13 cellular contexts compared by ENCODE assay signal in genomic region chr2:159084395-159085370, GRCh38.
A peak's percentile ranks its signal among the peaks of the same experiment; 100 is the strongest.
DNase-seq lines count a peak whose midpoint lies in the region; ATAC-seq and TF ChIP-seq lines count a peak whose summit lies in the region.
"Had no signal": no experiment of that assay in that cellular context is flagged by ENCODE, and none has a peak within 500 bp of the region (broad histone marks: within the 10 kb centered on the region; RNA-seq: fewer than 3 reads in every experiment).

No MANE protein-coding gene starts in this region.

- no peak overlapping the region for H3K4me3 ChIP-seq in heart left ventricle
- no peak overlapping the region for H3K4me3 ChIP-seq in fibroblast of the aortic adventitia (ENCODE audit: low read depth, low read length)
- H3K4me3 ChIP-seq in ovary: no peak overlapping the region

- intact Hi-C loops in heart left ventricle (cut with DNase I): no loop called here
- intact Hi-C loops in cardiac septum (cut with DNase I): no loop called here
- intact Hi-C loops in ovary (cut with DNase I): no loop called here

- no peaks in the 10 kb centered on the region for H3K36me3 Mint-ChIP-seq in activated naive CD4-positive, alpha-beta T cell treated with anti-CD3 and anti-CD28 coated beads, Interleukin-2, amount 50 U/mL, for 72 hours
- H3K36me3 Mint-ChIP-seq: natural killer cell; stimulated activated effector memory CD8-positive, alpha-beta T cell treated with anti-CD3 and anti-CD28 coated beads, Interleukin-12 subunit alpha, Interleukin-12 subunit beta, amount 100 ng/mL, for 72 hours had no signal

- H3K9me3 ChIP-seq in heart left ventricle: no peaks in the 10 kb centered on the region
- H3K9me3 ChIP-seq in ovary: no peaks in the 10 kb centered on the region

- no peak overlapping the region for H3K27ac Mint-ChIP-seq in activated naive CD4-positive, alpha-beta T cell treated with anti-CD3 and anti-CD28 coated beads, Interleukin-2, amount 50 U/mL, for 72 hours
- H3K27ac Mint-ChIP-seq: natural killer cell; stimulated activated effector memory CD8-positive, alpha-beta T cell treated with anti-CD3 and anti-CD28 coated beads, Interleukin-12 subunit alpha, Interleukin-12 subunit beta, amount 100 ng/mL, for 72 hours had no signal

- DNase-seq in heart left ventricle: no peak
- no peak for DNase-seq in cardiac septum (ENCODE audit: low spot score)
- peak; percentile 40 for DNase-seq in fibroblast of the aortic adventitia (ENCODE audit: low read depth)
- peak in 3 of 5 donors; percentile 41 to 50 (median 47) for DNase-seq in ovary
- DNase-seq in activated T-cell treated with anti-CD3 and anti-CD28 coated beads for 4 hours: no peak
- DNase-seq in activated naive CD4-positive, alpha-beta T cell treated with anti-CD3 and anti-CD28 coated beads, Interleukin-2, amount 50 U/mL, for 72 hours (ENCODE audit: low spot score in 2 of 2): no peak
- DNase-seq: 8988T, natural killer cell, NCI-H2227 treated with DMSO at 0.1 percent for 48 hours had no signal

- no peak for TF ChIP-seq CTCF in heart left ventricle (IDR thresholded peaks at IDR 0.05)
- no peak for TF ChIP-seq CTCF in fibroblast of the aortic adventitia (IDR thresholded peaks at IDR 0.05; ENCODE audit: insufficient read depth, low read length)
- no peak for TF ChIP-seq CTCF in ovary (IDR thresholded peaks at IDR 0.05)

- H3K27me3 ChIP-seq in heart left ventricle (no peaks in the 10 kb centered on the region), ovary (no peaks in the 10 kb centered on the region)

- ATAC-seq in heart left ventricle (peak; percentile 7 to 55 (median 43)), GM18907 (IDR thresholded peaks at IDR 0.05; ENCODE audit: unreplicated experiment) (no peak), HG03139 (IDR thresholded peaks at IDR 0.05; ENCODE audit: unreplicated experiment) (no peak)
- ATAC-seq in activated naive CD4-positive, alpha-beta T cell treated with anti-CD3 and anti-CD28 coated beads, Interleukin-2, amount 50 U/mL, for 72 hours: no peak
- ATAC-seq: HCT116; natural killer cell; stimulated activated effector memory CD8-positive, alpha-beta T cell treated with anti-CD3 and anti-CD28 coated beads, Interleukin-12 subunit alpha, Interleukin-12 subunit beta, amount 100 ng/mL, for 72 hours had no signal

- TF ChIP-seq EP300 in ovary (IDR thresholded peaks at IDR 0.05): no peak

- no peaks in the 10 kb centered on the region for H3K9me3 Mint-ChIP-seq in activated naive CD4-positive, alpha-beta T cell treated with anti-CD3 and anti-CD28 coated beads, Interleukin-2, amount 50 U/mL, for 72 hours
- H3K9me3 Mint-ChIP-seq: natural killer cell; stimulated activated effector memory CD8-positive, alpha-beta T cell treated with anti-CD3 and anti-CD28 coated beads, Interleukin-12 subunit alpha, Interleukin-12 subunit beta, amount 100 ng/mL, for 72 hours had no signal

- H3K36me3 ChIP-seq in heart left ventricle (no peaks in the 10 kb centered on the region), ovary (no peaks in the 10 kb centered on the region)

- TF ChIP-seq POLR2A in heart left ventricle (IDR thresholded peaks at IDR 0.05): no peak
- no peak for TF ChIP-seq POLR2A in ovary (IDR thresholded peaks at IDR 0.05)

- whole genome bisulfite sequencing in heart left ventricle, 4 donors: 27 to 46% (median 41%) methylated on average over 7 of the region's 7 CpGs
- 17 to 19% (median 18%) methylated on average over 7 of the region's 7 CpGs for WGBS in ovary, 3 donors

- peak overlapping the region; percentile 35 to 85 (median 70) for H3K27ac ChIP-seq in heart left ventricle
- H3K27ac ChIP-seq in ovary: peak overlapping the region in 1 of 2 donors; percentile 28

- H3K4me1 ChIP-seq in heart left ventricle: peaks cover 17 to 97% (median 69%) of the 10 kb centered on the region in 12 donors
- H3K4me1 ChIP-seq in ovary (ENCODE audit: insufficient read depth): peaks cover 29% of the 10 kb centered on the region

Comparison
In these comparisons a context has a peak if more than half of its experiments do, and no peak if none do; other contexts are left out.
1. ATAC-seq: peak in heart left ventricle (4 of 4); none in GM18907 (single experiment), activated naive CD4-positive, alpha-beta T cell treated with anti-CD3 and anti-CD28 coated beads, Interleukin-2, amount 50 U/mL, for 72 hours (0 of 2) and HG03139 (single experiment).
2. DNase-seq: peak in fibroblast of the aortic adventitia (single experiment) and ovary (3 of 5); none in heart left ventricle (0 of 5), cardiac septum (single experiment), activated T-cell treated with anti-CD3 and anti-CD28 coated beads for 4 hours (single experiment) and activated naive CD4-positive, alpha-beta T cell treated with anti-CD3 and anti-CD28 coated beads, Interleukin-2, amount 50 U/mL, for 72 hours (0 of 2).